ENCODE assay signal across 7 cellular contexts in genomic region chr2:127324635-127325034, GRCh38. TPM values are rescaled to one million over a fixed set of nuclear protein-coding genes. Genes with fewer than 3 reads are reported as not detected.
A peak's percentile ranks its signal among the peaks of the same experiment; 100 is the strongest.
DNase-seq lines count a peak whose midpoint lies in the region; ATAC-seq, FAIRE-seq and TF ChIP-seq lines count a peak whose summit lies in the region.

No MANE protein-coding gene starts in this region.

- intact Hi-C loops in ascending aorta (cut with DNase I) = loop anchor here (1.0 to 2.0 kb wide), 2 partner anchors 92 to 155 kb away; no protein-coding TSS in a partner anchor
- intact Hi-C loops in left colon (cut with DNase I, micrococcal nuclease) = loop anchor here (10.0 kb wide), 2 partner anchors 150 to 160 kb away; no protein-coding TSS in a partner anchor

- no peak overlapping the region for H3K27ac ChIP-seq in ascending aorta

- peaks cover 47 to 55% of the 10 kb centered on the region in 2 donors for H3K36me3 ChIP-seq in ascending aorta

- no peaks in the 10 kb centered on the region for H3K4me1 ChIP-seq in ascending aorta

- H3K9me3 ChIP-seq in ascending aorta = no peaks in the 10 kb centered on the region

- H3K27me3 ChIP-seq in ascending aorta = no peaks in the 10 kb centered on the region

- FAIRE-seq in G401.6 (lab: Jason Lieb, UNC) = peak; percentile 93

- DNase-seq in LNCaP clone FGC (ENCODE audit: low read depth) (no peak), ascending aorta (ENCODE audit: low spot score in 2 of 2) (no peak), left colon (no peak)

- no peak overlapping the region for H3K4me3 ChIP-seq in LNCaP clone FGC (ENCODE audit: low read depth, low read length)
- no peak overlapping the region for H3K4me3 ChIP-seq in ascending aorta

- TF ChIP-seq CTCF in LNCaP clone FGC (IDR thresholded peaks at IDR 0.05; ENCODE audit: control insufficient read depth, extremely low read depth, insufficient read depth) (peak; percentile 51), ascending aorta (IDR thresholded peaks at IDR 0.05) (peak; percentile 35 to 67 (median 41))

- ATAC-seq in left colon (peak; percentile 64), HG03354 (IDR thresholded peaks at IDR 0.05; ENCODE audit: poor library complexity, severe bottlenecking, unreplicated experiment) (no peak), GM18867 (IDR thresholded peaks at IDR 0.05; ENCODE audit: unreplicated experiment) (no peak), GM19324 (IDR thresholded peaks at IDR 0.05; ENCODE audit: low FRiP score, unreplicated experiment) (no peak)

RNA-seq across cellular contexts. Expression of gene ERCC3, which starts 30.7 kb away (rescaled TPM):
- total RNA-seq in ascending aorta (35.3 TPM), left colon (10 to 100 TPM; 27.9 to 30.0 TPM)
